ENCODE assay signal across 9 cellular contexts in the genomic region with DNA sequence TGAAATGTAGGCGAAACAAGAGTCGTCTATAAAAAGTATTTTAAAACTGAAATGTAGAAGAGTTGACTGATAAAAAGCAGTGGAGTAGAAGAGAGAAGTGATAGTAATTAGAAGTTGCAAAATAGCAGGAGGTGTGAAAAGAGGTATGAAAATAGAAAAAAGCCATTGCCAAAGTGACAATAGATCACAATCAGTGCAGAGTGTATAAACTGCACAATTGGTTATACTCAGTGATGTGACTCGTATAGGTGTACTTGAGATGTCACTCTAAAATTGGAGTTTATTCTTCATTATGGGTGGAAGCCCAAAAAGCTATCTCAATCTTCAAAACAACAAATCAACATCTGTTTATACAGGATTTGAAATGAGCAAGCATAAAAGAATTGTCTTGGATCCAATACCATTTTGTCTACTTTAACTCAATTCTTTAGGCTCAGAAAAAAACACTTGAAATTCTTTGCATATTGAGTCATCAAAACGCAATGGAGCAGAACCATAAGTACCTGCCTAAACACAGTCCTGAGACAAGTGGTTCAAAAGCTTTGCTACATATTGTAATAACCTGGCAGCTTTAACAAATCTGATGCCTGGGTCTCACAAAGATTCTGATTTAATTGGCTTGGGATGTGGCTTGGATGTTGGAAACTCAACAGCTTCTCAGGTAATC. TPM values are rescaled to one million over a fixed set of nuclear protein-coding genes. Genes with fewer than 3 reads are reported as not detected.
DNase-seq lines count a peak whose midpoint lies in the region; ATAC-seq and TF ChIP-seq lines count a peak whose summit lies in the region.
"Had no signal": no experiment of that assay in that cellular context is flagged by ENCODE, and none has a peak within 500 bp of the region (broad histone marks: within the 10 kb centered on the region; RNA-seq: fewer than 3 reads in every experiment).

No MANE protein-coding gene starts in this region.

- H3K27ac ChIP-seq in hepatocyte (peak overlapping the region; percentile 15), dorsolateral prefrontal cortex (no peak overlapping the region)
- H3K27ac ChIP-seq: SK-N-MC had no signal

- H3K9me3 ChIP-seq in hepatocyte (ENCODE audit: low read depth) (no peaks in the 10 kb centered on the region), T-helper 17 cell (ENCODE audit: control insufficient read depth, low read length, poor library complexity, severe bottlenecking) (no peaks in the 10 kb centered on the region)

- no peak overlapping the region for H3K4me2 ChIP-seq in hepatocyte

- no peaks in the 10 kb centered on the region for H3K27me3 Mint-ChIP-seq in T-helper 17 cell

- DNase-seq in NCI-H2227 treated with DMSO at 0.1 percent for 48 hours (lab: John Stamatoyannopoulos, UW) (peak; percentile 31), hepatocyte (ENCODE audit: low spot score) (no peak), activated gamma-delta T cell treated with Interleukin-2 at 50 U/mL for 16 hours (no peak), dorsolateral prefrontal cortex (no peak), T-helper 17 cell (no peak)
- DNase-seq in activated CD4-positive, alpha-beta T cell treated with anti-CD3 and anti-CD28 coated beads, Interleukin-2, amount 50 U/mL, for 1 hour: no peak

- no peaks in the 10 kb centered on the region for H4K20me1 ChIP-seq in hepatocyte (ENCODE audit: insufficient read depth, poor library complexity, severe bottlenecking)

- TF ChIP-seq CTCF in hepatocyte (IDR thresholded peaks at IDR 0.05; ENCODE audit: poor library complexity) (no peak), dorsolateral prefrontal cortex (IDR thresholded peaks at IDR 0.05 in 54 of 56, conservative IDR thresholded peaks at IDR 0.05 in 2 of 56; ENCODE audit: low read depth in 1 of 56, partially characterized antibody in 56 of 56) (no peak)

- no peaks in the 10 kb centered on the region for H3K36me3 Mint-ChIP-seq in T-helper 17 cell (ENCODE audit: low read depth)

- no peaks in the 10 kb centered on the region for H3K27me3 ChIP-seq in hepatocyte
- H3K27me3 ChIP-seq in dorsolateral prefrontal cortex: no peaks in the 10 kb centered on the region

- no peak overlapping the region for H3K4me3 Mint-ChIP-seq in T-helper 17 cell

- H3K4me3 ChIP-seq in hepatocyte: no peak overlapping the region
- H3K4me3 ChIP-seq in dorsolateral prefrontal cortex: no peak overlapping the region
- H3K4me3 ChIP-seq: SK-N-MC had no signal

- H3K36me3 ChIP-seq in hepatocyte (replicated peaks; ENCODE audit: insufficient read depth, low read depth): no peaks in the 10 kb centered on the region

- H2AFZ ChIP-seq in hepatocyte: no peak overlapping the region

- H3K4me1 Mint-ChIP-seq in T-helper 17 cell: peaks cover 7% of the 10 kb centered on the region

- no peaks in the 10 kb centered on the region for H3K4me1 ChIP-seq in hepatocyte (ENCODE audit: insufficient read depth)

- H3K9me2 ChIP-seq in hepatocyte (replicated peaks; ENCODE audit: insufficient read depth): no peaks in the 10 kb centered on the region

- no peak overlapping the region for H3K27ac Mint-ChIP-seq in T-helper 17 cell

- intact Hi-C loops in dorsolateral prefrontal cortex (cut with DNase I): no loop called here

- H3K79me2 ChIP-seq in hepatocyte: peaks cover 29% of the 10 kb centered on the region

- WGBS in hepatocyte (ENCODE audit: low lambda C conversion rate, missing lambda C conversion rate): 74% methylated on average over 4 of the region's 4 CpGs

- ATAC-seq in GM18867 (IDR thresholded peaks at IDR 0.05; ENCODE audit: unreplicated experiment) (peak; percentile 89), HG02798 (IDR thresholded peaks at IDR 0.05; ENCODE audit: poor library complexity, unreplicated experiment) (peak; percentile 86), T-helper 17 cell (no peak)

RNA-seq across cellular contexts. Expression of a gene that starts 8.8 kb away (rescaled TPM):
- total RNA-seq in hepatocyte (45.5 and 52.5 TPM in 2 replicates), dorsolateral prefrontal cortex (1 to 10 TPM; 1.4 to 7.5 (median 3.1) TPM), T-helper 17 cell (1 to 10 TPM; 2.3 to 3.1 TPM)
- polyA plus RNA-seq in hepatocyte: 38.0 and 44.5 TPM in 2 replicates

RNA-seq across cellular contexts. Expression of a gene that starts 9.3 kb away (rescaled TPM):
- total RNA-seq in hepatocyte: 20.8 and 26.4 TPM in 2 replicates
- polyA plus RNA-seq in hepatocyte: 5.9 and 6.8 TPM in 2 replicates
- total RNA-seq in dorsolateral prefrontal cortex: 10 to 100 TPM in 117 of 120 experiments, 1 to 10 TPM in 3; 9.1 to 25.1 (median 14.5) TPM
- 10 to 100 TPM; 20.7 to 23.9 TPM for total RNA-seq in T-helper 17 cell

RNA-seq across cellular contexts. Expression of a gene that starts 42.3 kb away (rescaled TPM):
- total RNA-seq in hepatocyte (780 and 871 TPM in 2 replicates), dorsolateral prefrontal cortex (100 to 1,000 TPM; 217 to 466 (median 347) TPM), T-helper 17 cell (100 to 1,000 TPM; 391 to 469 TPM)
- polyA plus RNA-seq in hepatocyte: 421 and 423 TPM in 2 replicates
